8 cellular contexts compared by ENCODE assay signal in genomic region chr1:151327223-151327902, GRCh38. TPM values are rescaled to one million over a fixed set of nuclear protein-coding genes. Genes with fewer than 3 reads are reported as not detected.
DNase-seq lines count a peak whose midpoint lies in the region; ATAC-seq, FAIRE-seq and TF ChIP-seq lines count a peak whose summit lies in the region.

PI4KB (minus strand) TSS chr1:151327416; CDS start chr1:151316481, 10,935 bp downstream.

- no peaks in the 10 kb centered on the region for H3K36me3 ChIP-seq in colonic mucosa

- H3K36me3 Mint-ChIP-seq in activated CD4-positive, alpha-beta T cell treated with anti-CD3 and anti-CD28 coated beads, Interleukin-2, amount 10 ng/mL, durations not matched to agents 7 days and 5 days (ENCODE audit: low read depth) = peaks cover 19% of the 10 kb centered on the region

- H3K9ac ChIP-seq in colonic mucosa (ENCODE audit: low read depth in 2 of 2, low read length in 2 of 2) = peak within 1 kb of the TSS; percentile 82 to 87

- peaks cover 35% of the 10 kb centered on the region for H3K4me1 Mint-ChIP-seq in activated CD4-positive, alpha-beta T cell treated with anti-CD3 and anti-CD28 coated beads, Interleukin-2, amount 10 ng/mL, durations not matched to agents 7 days and 5 days

- TF ChIP-seq CTCF in AG10803 (conservative IDR thresholded peaks at IDR 0.05; ENCODE audit: low read length) (no peak), colonic mucosa (IDR thresholded peaks at IDR 0.05) (no peak)

- H3K27me3 ChIP-seq in colonic mucosa = no peaks in the 10 kb centered on the region

- no peaks in the 10 kb centered on the region for H3K4me1 ChIP-seq in colonic mucosa

- CTCF ChIA-PET in activated CD4-positive, alpha-beta T cell treated with anti-CD3 and anti-CD28 coated beads, Interleukin-2, amount 10 ng/mL, durations not matched to agents 7 days and 5 days (lab: Charles Lee) = interaction anchor here (0.6 to 8.1 kb wide), 9 partner anchors 9 to 116 kb away, joined by 3 to 50 read pairs (median 4); partner anchors contain the start of gene PSMB4

- H3K4me3 ChIP-seq in AG10803 (ENCODE audit: low read length) (peak within 1 kb of the TSS; percentile 83), colonic mucosa (peak within 1 kb of the TSS; percentile 92)

- intact Hi-C loops in colonic mucosa (cut with DNase I) = no loop called here

- peak within 1 kb of the TSS; percentile 89 for H3K27ac ChIP-seq in colonic mucosa

- FAIRE-seq in GM19239 (lab: Jason Lieb, UNC) = peak; percentile 97

- H3K27ac Mint-ChIP-seq in activated CD4-positive, alpha-beta T cell treated with anti-CD3 and anti-CD28 coated beads, Interleukin-2, amount 10 ng/mL, durations not matched to agents 7 days and 5 days = peak within 1 kb of the TSS; percentile 99

- H3K4me3 Mint-ChIP-seq in activated CD4-positive, alpha-beta T cell treated with anti-CD3 and anti-CD28 coated beads, Interleukin-2, amount 10 ng/mL, durations not matched to agents 7 days and 5 days = peak within 1 kb of the TSS; percentile 97

- no peaks in the 10 kb centered on the region for H3K27me3 Mint-ChIP-seq in activated CD4-positive, alpha-beta T cell treated with anti-CD3 and anti-CD28 coated beads, Interleukin-2, amount 10 ng/mL, durations not matched to agents 7 days and 5 days

- no peaks in the 10 kb centered on the region for H3K9me3 Mint-ChIP-seq in activated CD4-positive, alpha-beta T cell treated with anti-CD3 and anti-CD28 coated beads, Interleukin-2, amount 10 ng/mL, durations not matched to agents 7 days and 5 days

- POLR2A ChIA-PET in activated CD4-positive, alpha-beta T cell treated with anti-CD3 and anti-CD28 coated beads, Interleukin-2, amount 10 ng/mL, durations not matched to agents 7 days and 5 days (lab: Charles Lee) = interaction anchor here (0.6 kb wide), 1 partner anchor 46 kb away, joined by 3 read pairs; the partner anchor contains the start of gene ZNF687

- DNase-seq in AG10803 (ENCODE audit: low read depth) = peak; percentile 98
- DNase-seq in GM19239 (ENCODE audit: insufficient read length, low spot score) = peak; percentile 89
- DNase-seq in NCI-H748 (lab: John Stamatoyannopoulos, UW; ENCODE audit: unreplicated experiment) = peak; percentile 98
- DNase-seq in activated CD4-positive, alpha-beta T cell treated with anti-CD3 and anti-CD28 coated beads, Interleukin-2, amount 10 ng/mL, durations not matched to agents 7 days and 5 days = peak; percentile 95
- DNase-seq in colonic mucosa = peak; percentile 97
- peak; percentile 98 for DNase-seq in kidney tubule cell (ENCODE audit: low spot score)
- DNase-seq in stimulated activated CD4-positive, alpha-beta T cell treated with anti-CD3 and anti-CD28 coated beads, Interleukin-1b, Interleukin-23, amount 100 ng/mL, for 1 hour (ENCODE audit: low read depth in 2 of 2) = peak; percentile 66 to 73

- peak; percentile 75 for ATAC-seq in HG03520 (IDR thresholded peaks at IDR 0.05; ENCODE audit: unreplicated experiment)

- no peaks in the 10 kb centered on the region for H3K9me3 ChIP-seq in colonic mucosa

RNA-seq across cellular contexts. Expression of gene PI4KB, which starts in this region (rescaled TPM):
- 10 to 100 TPM; 62.8 to 69.5 TPM for total RNA-seq in activated CD4-positive, alpha-beta T cell treated with anti-CD3 and anti-CD28 coated beads, Interleukin-2, amount 10 ng/mL, durations not matched to agents 7 days and 5 days
- total RNA-seq in colonic mucosa = 10 to 100 TPM; 47.2 to 53.5 TPM

Comparison
In these comparisons a context has a peak if more than half of its experiments do, and no peak if none do; other contexts are left out.
1. Peak in every context shown above with its lines: DNase-seq, ATAC-seq, H3K4me3 ChIP-seq and H3K27ac ChIP-seq.